ENCODE assay signal across 12 cellular contexts in the genomic region with DNA sequence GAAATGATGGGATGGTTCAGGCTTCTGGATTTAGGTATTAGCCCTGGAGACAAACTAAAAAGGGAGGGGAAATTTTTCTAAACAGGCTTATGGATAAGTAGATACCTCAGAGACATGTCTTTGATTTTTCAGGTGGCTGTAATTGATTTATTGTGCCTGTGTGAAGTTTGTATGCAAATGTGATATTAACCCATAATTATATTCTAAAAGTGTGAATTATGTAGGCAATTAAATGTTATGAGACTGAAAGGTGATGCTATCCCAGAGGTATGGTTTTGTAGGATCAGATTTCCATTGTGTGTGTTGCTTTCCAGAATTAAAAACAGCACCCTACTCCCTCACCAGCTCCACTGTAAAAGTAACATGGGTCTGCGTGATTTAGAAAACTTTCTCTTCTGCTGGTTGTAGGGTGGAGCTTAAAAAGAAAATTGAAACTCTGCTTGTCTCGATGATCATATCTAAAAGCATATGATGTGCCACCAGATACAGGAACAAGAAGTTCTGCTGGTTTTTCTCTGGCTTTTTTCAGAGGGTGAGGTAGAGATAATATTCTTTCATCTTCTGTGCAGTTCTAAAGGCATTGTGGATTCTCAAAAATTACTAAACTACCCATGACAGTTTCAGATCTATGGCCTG.
DNase-seq lines count a peak whose midpoint lies in the region; ATAC-seq and TF ChIP-seq lines count a peak whose summit lies in the region.
"Had no signal": no experiment of that assay in that cellular context is flagged by ENCODE, and none has a peak within 500 bp of the region (broad histone marks: within the 10 kb centered on the region; RNA-seq: fewer than 3 reads in every experiment).

No MANE protein-coding gene starts in this region.

- DNase-seq in GM12865 (ENCODE audit: low read depth) (peak; percentile 51), GOT3 (lab: John Stamatoyannopoulos, UW) (no peak), UCSD-AML1 (lab: John Stamatoyannopoulos, UW; ENCODE audit: unreplicated experiment) (no peak)
- no peak for DNase-seq in stimulated activated naive CD4-positive, alpha-beta T cell (lab: John Stamatoyannopoulos, UW)
- DNase-seq: effector CD8-positive, alpha-beta T cell; mesendoderm; NCI-H1105; SHP77 had no signal

- ATAC-seq in GM19395 (IDR thresholded peaks at IDR 0.05; ENCODE audit: unreplicated experiment), result peak; percentile 92
- peak; percentile 79 for ATAC-seq in HG02870 (IDR thresholded peaks at IDR 0.05; ENCODE audit: unreplicated experiment)
- ATAC-seq in HG03575 (IDR thresholded peaks at IDR 0.05; ENCODE audit: extremely low read depth, insufficient number of reproducible peaks, low FRiP score, unreplicated experiment), result peak; percentile 84
- no peak for ATAC-seq in HG03045 (IDR thresholded peaks at IDR 0.05; ENCODE audit: unreplicated experiment)

- H3K4me3 ChIP-seq in GM12865 (ENCODE audit: low read depth, low read length), result no peak overlapping the region

- no peak for TF ChIP-seq CTCF in GM12865 (IDR thresholded peaks at IDR 0.05; ENCODE audit: insufficient read depth, low read depth, low read length, missing control alignments)
